Comparison of ENCODE assay signal across 24 cellular contexts in genomic region chr14:69208665-69209064, GRCh38. TPM values are rescaled to one million over a fixed set of nuclear protein-coding genes. Genes with fewer than 3 reads are reported as not detected.
"Had no signal": no experiment of that assay in that cellular context is flagged by ENCODE, and none has a peak within 500 bp of the region (broad histone marks: within the 10 kb centered on the region; RNA-seq: fewer than 3 reads in every experiment).

No MANE protein-coding gene starts in this region.

- H3K9me3 Mint-ChIP-seq: central memory CD8-positive, alpha-beta T cell; effector memory CD8-positive, alpha-beta T cell; nephron; stimulated activated naive CD8-positive, alpha-beta T cell treated with anti-CD3 and anti-CD28 coated beads, Interleukin-15, Interleukin-2, amounts not matched to agents 100 ng/mL and 50 ng/mL, for 24 hours had no signal

- FAIRE-seq: colon, endothelial cell of umbilical vein, pancreas had no signal

- ATAC-seq: activated CD4-positive, CD25-positive, alpha-beta regulatory T cell treated with anti-CD3 and anti-CD28 coated beads, Interleukin-2, amount 50 U/mL, for 24 hours; effector memory CD8-positive, alpha-beta T cell; gastrocnemius medialis; pancreas; psoas muscle had no signal

- DNase-seq: activated T-cell treated with anti-CD3 and anti-CD28 coated beads, Interleukin-2, amount 50 U/mL, for 1 hour; dorsolateral prefrontal cortex; effector memory CD8-positive, alpha-beta T cell; gastrocnemius medialis; hypothalamus; midbrain; pancreas; psoas muscle; spleen; stimulated activated CD4-positive, alpha-beta T cell treated with anti-CD3 and anti-CD28 coated beads, Interleukin-4, amount 100 ng/mL, for 24 hours; substantia nigra; tibial artery had no signal

- H3K4me3 ChIP-seq: breast epithelium, dorsolateral prefrontal cortex, esophagus muscularis mucosa, gastrocnemius medialis, pancreas, psoas muscle, right atrium auricular region, spleen, tibial artery, vagina had no signal

- H3K27me3 Mint-ChIP-seq: activated naive CD8-positive, alpha-beta T cell; central memory CD8-positive, alpha-beta T cell; effector memory CD8-positive, alpha-beta T cell; stimulated activated naive CD8-positive, alpha-beta T cell treated with anti-CD3 and anti-CD28 coated beads, Interleukin-15, Interleukin-2, amounts not matched to agents 100 ng/mL and 50 ng/mL, for 24 hours had no signal

- H3K27me3 ChIP-seq: breast epithelium, dorsolateral prefrontal cortex, esophagus muscularis mucosa, gastrocnemius medialis, pancreas, right atrium auricular region, spleen, tibial artery, vagina had no signal

- H3K4me1 ChIP-seq: breast epithelium, right atrium auricular region, tibial artery, vagina had no signal

- H3K4me3 Mint-ChIP-seq: activated naive CD8-positive, alpha-beta T cell; central memory CD8-positive, alpha-beta T cell; effector memory CD8-positive, alpha-beta T cell; nephron; stimulated activated naive CD8-positive, alpha-beta T cell treated with anti-CD3 and anti-CD28 coated beads, Interleukin-15, Interleukin-2, amounts not matched to agents 100 ng/mL and 50 ng/mL, for 24 hours had no signal

- H3K27ac ChIP-seq: breast epithelium, dorsolateral prefrontal cortex, esophagus muscularis mucosa, gastrocnemius medialis, pancreas, psoas muscle, right atrium auricular region, spleen, tibial artery, vagina had no signal

- H3K36me3 ChIP-seq: breast epithelium, gastrocnemius medialis, right atrium auricular region had no signal

- H3K27ac Mint-ChIP-seq: activated naive CD8-positive, alpha-beta T cell; effector memory CD8-positive, alpha-beta T cell; nephron; stimulated activated naive CD8-positive, alpha-beta T cell treated with anti-CD3 and anti-CD28 coated beads, Interleukin-15, Interleukin-2, amounts not matched to agents 100 ng/mL and 50 ng/mL, for 24 hours had no signal

- H3K36me3 Mint-ChIP-seq: activated naive CD8-positive, alpha-beta T cell had no signal

- H3K9me3 ChIP-seq: breast epithelium, esophagus muscularis mucosa, gastrocnemius medialis, pancreas, psoas muscle, right atrium auricular region, spleen, tibial artery, vagina had no signal

RNA-seq across cellular contexts. Expression of gene GALNT16, which starts 51.3 kb away (rescaled TPM):
- total RNA-seq: T-helper 2 cell treated with Interferon-gamma antibody and Interleukin-4, amounts not matched to agents 100 ng/mL and 5 ng/mL, for 36 hours had no signal
